16 cellular contexts compared by ENCODE assay signal in genomic region chrX:105725228-105725627, GRCh38.
"Had no signal": no experiment of that assay in that cellular context is flagged by ENCODE, and none has a peak within 500 bp of the region (broad histone marks: within the 10 kb centered on the region; RNA-seq: fewer than 3 reads in every experiment).

No MANE protein-coding gene starts in this region.

- H3K4me1 Mint-ChIP-seq: activated B cell treated with CpG ODN at 0.5 μM for 24 hours; activated CD4-positive, alpha-beta T cell treated with anti-CD3 and anti-CD28 coated beads, Interleukin-2, amount 10 ng/mL, durations not matched to agents 24 days and 14 days; activated naive CD8-positive, alpha-beta T cell treated with anti-CD3 and anti-CD28 coated beads, Interleukin-2, amount 50 U/mL, for 24 hours; immature natural killer cell; naive thymus-derived CD8-positive, alpha-beta T cell had no signal

- H3K27me3 ChIP-seq: cardiac muscle cell, esophagus squamous epithelium, neutrophil, right atrium auricular region had no signal

- DNase-seq: activated B cell treated with CpG ODN at 0.5 μM for 24 hours; activated CD4-positive, alpha-beta T cell treated with anti-CD3 and anti-CD28 coated beads, Interleukin-2, amount 10 ng/mL, durations not matched to agents 24 days and 14 days; activated CD8-positive, alpha-beta memory T cell treated with anti-CD3 and anti-CD28 coated beads for 24 hours; activated naive CD4-positive, alpha-beta T cell treated with Interleukin-2 at 50 U/mL for 16 hours; activated naive CD8-positive, alpha-beta T cell treated with anti-CD3 and anti-CD28 coated beads, Interleukin-2, amount 50 U/mL, for 24 hours; esophagus squamous epithelium; foreskin fibroblast; glutamatergic neuron; immature natural killer cell; naive thymus-derived CD8-positive, alpha-beta T cell; stomach had no signal

- H3K4me3 Mint-ChIP-seq: activated B cell treated with CpG ODN at 0.5 μM for 24 hours; activated CD4-positive, alpha-beta T cell treated with anti-CD3 and anti-CD28 coated beads, Interleukin-2, amount 10 ng/mL, durations not matched to agents 24 days and 14 days; activated naive CD8-positive, alpha-beta T cell treated with anti-CD3 and anti-CD28 coated beads, Interleukin-2, amount 50 U/mL, for 24 hours; immature natural killer cell; naive thymus-derived CD8-positive, alpha-beta T cell had no signal

- ATAC-seq: activated naive CD8-positive, alpha-beta T cell treated with anti-CD3 and anti-CD28 coated beads, Interleukin-2, amount 50 U/mL, for 24 hours; naive thymus-derived CD8-positive, alpha-beta T cell had no signal

- H3K36me3 ChIP-seq: cardiac muscle cell, esophagus squamous epithelium, neutrophil, right atrium auricular region, stomach, thoracic aorta had no signal

- H3K9me3 Mint-ChIP-seq: activated B cell treated with CpG ODN at 0.5 μM for 24 hours; activated CD4-positive, alpha-beta T cell treated with anti-CD3 and anti-CD28 coated beads, Interleukin-2, amount 10 ng/mL, durations not matched to agents 24 days and 14 days; activated naive CD8-positive, alpha-beta T cell treated with anti-CD3 and anti-CD28 coated beads, Interleukin-2, amount 50 U/mL, for 24 hours had no signal

- H3K36me3 Mint-ChIP-seq: immature natural killer cell; naive thymus-derived CD8-positive, alpha-beta T cell had no signal

- H3K27ac Mint-ChIP-seq: activated B cell treated with CpG ODN at 0.5 μM for 24 hours; activated CD4-positive, alpha-beta T cell treated with anti-CD3 and anti-CD28 coated beads, Interleukin-2, amount 10 ng/mL, durations not matched to agents 24 days and 14 days; activated naive CD8-positive, alpha-beta T cell treated with anti-CD3 and anti-CD28 coated beads, Interleukin-2, amount 50 U/mL, for 24 hours; immature natural killer cell; naive thymus-derived CD8-positive, alpha-beta T cell had no signal

- H3K27me3 Mint-ChIP-seq: activated B cell treated with CpG ODN at 0.5 μM for 24 hours; activated CD4-positive, alpha-beta T cell treated with anti-CD3 and anti-CD28 coated beads, Interleukin-2, amount 10 ng/mL, durations not matched to agents 24 days and 14 days; activated naive CD8-positive, alpha-beta T cell treated with anti-CD3 and anti-CD28 coated beads, Interleukin-2, amount 50 U/mL, for 24 hours; naive thymus-derived CD8-positive, alpha-beta T cell had no signal

- H3K9me3 ChIP-seq: esophagus squamous epithelium, neutrophil, right atrium auricular region, stomach, thoracic aorta had no signal

- H3K4me1 ChIP-seq: esophagus squamous epithelium, right atrium auricular region, stomach had no signal

- H3K27ac ChIP-seq: cardiac muscle cell, esophagus squamous epithelium, neutrophil, right atrium auricular region, skin epidermis, stomach, thoracic aorta had no signal

- H3K4me3 ChIP-seq: cardiac muscle cell, esophagus squamous epithelium, right atrium auricular region, skin epidermis, stomach, thoracic aorta had no signal
